28 cellular contexts compared by ENCODE assay signal in the genomic region with DNA sequence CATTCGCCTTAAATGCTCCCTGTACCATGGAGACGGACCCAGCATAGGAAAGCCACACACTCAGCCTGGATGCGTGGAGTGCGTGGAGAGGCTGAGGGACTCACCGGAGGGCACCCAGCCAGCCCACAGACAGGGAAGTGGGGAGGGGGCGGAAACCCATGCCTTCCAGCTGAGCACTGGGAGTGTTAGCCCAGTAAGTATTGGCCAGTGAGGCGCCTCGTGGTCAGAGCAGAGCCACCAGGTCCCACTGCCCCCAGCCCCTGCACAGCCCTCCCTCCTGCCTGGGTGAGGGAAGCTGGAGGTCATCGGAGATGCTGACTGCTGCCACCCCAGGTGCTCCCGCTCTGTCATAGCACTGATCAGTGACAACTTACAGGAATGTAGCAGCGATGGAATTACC. TPM values are rescaled to one million over a fixed set of nuclear protein-coding genes. Genes with fewer than 3 reads are reported as not detected.
"Had no signal": no experiment of that assay in that cellular context is flagged by ENCODE, and none has a peak within 500 bp of the region (broad histone marks: within the 10 kb centered on the region; RNA-seq: fewer than 3 reads in every experiment).

No MANE protein-coding gene starts in this region.

- H3K9me3 ChIP-seq: adrenal gland had no signal

- DNase-seq: activated CD4-positive, alpha-beta memory T cell treated with anti-CD3 and anti-CD28 coated beads for 36 hours; activated CD4-positive, alpha-beta T cell treated with anti-CD3 and anti-CD28 coated beads for 1 hour; activated CD4-positive, alpha-beta T cell treated with anti-CD3 and anti-CD28 coated beads, Interleukin-2, amount 10 ng/mL, durations not matched to agents 24 days and 14 days; activated CD8-positive, alpha-beta memory T cell treated with anti-CD3 and anti-CD28 coated beads for 24 hours; activated gamma-delta T cell treated with Interleukin-2 at 50 U/mL for 16 hours; activated naive CD4-positive, alpha-beta T cell treated with anti-CD3 and anti-CD28 coated beads, Interleukin-2, amount 50 U/mL, for 16 hours; activated naive CD8-positive, alpha-beta T cell treated with anti-CD3 and anti-CD28 coated beads, Interleukin-2, amount 10 ng/mL, durations not matched to agents 7 days and 5 days; activated T-cell treated with anti-CD3 and anti-CD28 coated beads, Interleukin-2, amount 50 U/mL, for 4 hours; adrenal gland; cerebellar nuclear complex; KG1; NCI-H1092; NCI-H1694; NCI-H2029; NCI-H2171 treated with DMSO at 0.1 percent for 48 hours; NCI-H226; NCI-H510A; NCI-H526 treated with DMSO at 0.1 percent for 48 hours; NCI-H82; PC-3; SHP77 treated with DMSO at 0.1 percent for 48 hours had no signal

- H3K27ac Mint-ChIP-seq: activated CD4-positive, alpha-beta memory T cell treated with anti-CD3 and anti-CD28 coated beads for 36 hours; activated CD4-positive, alpha-beta T cell treated with anti-CD3 and anti-CD28 coated beads, Interleukin-2, amount 10 ng/mL, durations not matched to agents 24 days and 14 days; activated naive CD8-positive, alpha-beta T cell treated with anti-CD3 and anti-CD28 coated beads, Interleukin-2, amount 10 ng/mL, durations not matched to agents 7 days and 5 days; activated T-helper 2 cell treated with anti-CD3 and anti-CD28 coated beads, Interferon-gamma antibody, Interleukin-2, Interleukin-4, amounts not matched to agents 10 μg/mL and 5 μg/mL and 100 μg/mL, durations not matched to agents 14 hours and 24 hours and 36 hours; IgD-negative memory B cell; T-helper 1 cell treated with Interleukin-12 subunit alpha and Interleukin-12 subunit beta and Interleukin-4 antibody, amounts not matched to agents 30 μg/mL and 1 μg/mL, for 36 hours; WTC11 had no signal

- H3K4me3 Mint-ChIP-seq: activated CD4-positive, alpha-beta memory T cell treated with anti-CD3 and anti-CD28 coated beads for 36 hours; activated CD4-positive, alpha-beta T cell treated with anti-CD3 and anti-CD28 coated beads, Interleukin-2, amount 10 ng/mL, durations not matched to agents 24 days and 14 days; activated naive CD8-positive, alpha-beta T cell treated with anti-CD3 and anti-CD28 coated beads, Interleukin-2, amount 10 ng/mL, durations not matched to agents 7 days and 5 days; activated T-cell treated with anti-CD3 and anti-CD28 coated beads, Interleukin-2, amount 50 U/mL, for 4 hours; IgD-negative memory B cell; T-helper 1 cell treated with Interleukin-12 subunit alpha and Interleukin-12 subunit beta and Interleukin-4 antibody, amounts not matched to agents 30 μg/mL and 1 μg/mL, for 36 hours; WTC11 had no signal

- H3K9me3 Mint-ChIP-seq: activated CD4-positive, alpha-beta memory T cell treated with anti-CD3 and anti-CD28 coated beads for 36 hours; activated CD4-positive, alpha-beta T cell treated with anti-CD3 and anti-CD28 coated beads, Interleukin-2, amount 10 ng/mL, durations not matched to agents 24 days and 14 days; activated naive CD8-positive, alpha-beta T cell treated with anti-CD3 and anti-CD28 coated beads, Interleukin-2, amount 10 ng/mL, durations not matched to agents 7 days and 5 days; activated T-cell treated with anti-CD3 and anti-CD28 coated beads, Interleukin-2, amount 50 U/mL, for 4 hours; activated T-helper 2 cell treated with anti-CD3 and anti-CD28 coated beads, Interferon-gamma antibody, Interleukin-2, Interleukin-4, amounts not matched to agents 10 μg/mL and 5 μg/mL and 100 μg/mL, durations not matched to agents 14 hours and 24 hours and 36 hours; IgD-negative memory B cell; T-helper 1 cell treated with Interleukin-12 subunit alpha and Interleukin-12 subunit beta and Interleukin-4 antibody, amounts not matched to agents 30 μg/mL and 1 μg/mL, for 36 hours; WTC11 had no signal

- H3K36me3 ChIP-seq: adrenal gland had no signal

- H3K4me3 ChIP-seq: adrenal gland had no signal

- H3K36me3 Mint-ChIP-seq: activated CD4-positive, alpha-beta memory T cell treated with anti-CD3 and anti-CD28 coated beads for 36 hours; activated naive CD8-positive, alpha-beta T cell treated with anti-CD3 and anti-CD28 coated beads, Interleukin-2, amount 10 ng/mL, durations not matched to agents 7 days and 5 days; IgD-negative memory B cell; WTC11 had no signal

- H3K27ac ChIP-seq: adrenal gland had no signal

- H3K4me1 ChIP-seq: adrenal gland had no signal

RNA-seq across cellular contexts. Expression of a gene that starts 15.3 kb away (rescaled TPM):
- total RNA-seq: activated CD4-positive, alpha-beta memory T cell treated with anti-CD3 and anti-CD28 coated beads for 36 hours; activated CD4-positive, alpha-beta T cell treated with anti-CD3 and anti-CD28 coated beads, Interleukin-2, amount 10 ng/mL, durations not matched to agents 24 days and 14 days; activated naive CD8-positive, alpha-beta T cell treated with anti-CD3 and anti-CD28 coated beads, Interleukin-2, amount 10 ng/mL, durations not matched to agents 7 days and 5 days; activated T-cell treated with anti-CD3 and anti-CD28 coated beads, Interleukin-2, amount 50 U/mL, for 4 hours; activated T-helper 2 cell treated with anti-CD3 and anti-CD28 coated beads, Interferon-gamma antibody, Interleukin-2, Interleukin-4, amounts not matched to agents 10 μg/mL and 5 μg/mL and 100 μg/mL, durations not matched to agents 14 hours and 24 hours and 36 hours; cardiac septum; MCF 10A; PC-3; SK-MEL-5; WTC11 had no signal
- polyA plus RNA-seq: adrenal gland, IgD-negative memory B cell had no signal
